Comparison of ENCODE assay signal across 1 cellular context in genomic region chr22:19152942-19153883, GRCh38.
TF ChIP-seq lines count a peak whose summit lies in the region.

No MANE protein-coding gene starts in this region.

TF ChIP-seq in K562, 482 proteins besides CTCF, POLR2A, EP300 and RAD21 (continued from another document and continues in another):
- no peak for TF ChIP-seq CHAMP1 (IDR thresholded peaks at IDR 0.05)
- TF ChIP-seq NFYB (IDR thresholded peaks at IDR 0.05; ENCODE audit: extremely low read depth, insufficient read length) = no peak
- TF ChIP-seq HES1 (IDR thresholded peaks at IDR 0.05; ENCODE audit: low read depth) = no peak
- no peak for TF ChIP-seq TRIM28 (IDR thresholded peaks at IDR 0.05)
- TF ChIP-seq MYBL2 (IDR thresholded peaks at IDR 0.05; ENCODE audit: low read depth) = no peak
- TF ChIP-seq MYBL2 (CRISPR knock-in tag; IDR thresholded peaks at IDR 0.05; ENCODE audit: borderline replicate concordance) = no peak
- TF ChIP-seq BRF2 (IDR thresholded peaks at IDR 0.05; ENCODE audit: borderline replicate concordance, insufficient read depth, insufficient read length) = no peak
- no peak for TF ChIP-seq ZKSCAN8 (CRISPR knock-in tag; IDR thresholded peaks at IDR 0.05)
- no peak for TF ChIP-seq TEAD2 (tag; IDR thresholded peaks at IDR 0.05)
- TF ChIP-seq HMG20B (CRISPR knock-in tag; IDR thresholded peaks at IDR 0.05) = no peak
- 0 out of 2 replicates have a peak, but pooled peaks have one; percentile 6 for TF ChIP-seq CBX1 (IDR thresholded peaks at IDR 0.05; ENCODE audit: low read depth)
- no peak for TF ChIP-seq SMAD1 (IDR thresholded peaks at IDR 0.05; ENCODE audit: low read depth, low read length, partially characterized antibody)
- TF ChIP-seq TCF15 (CRISPR knock-in tag; IDR thresholded peaks at IDR 0.05) = no peak
- TF ChIP-seq HNRNPLL (IDR thresholded peaks at IDR 0.05; ENCODE audit: low read depth, low read length, poor library complexity, severe bottlenecking) = no peak
- TF ChIP-seq TAF15 (IDR thresholded peaks at IDR 0.05; ENCODE audit: low read depth, low read length) = no peak
- no peak for TF ChIP-seq CEBPB (tag; IDR thresholded peaks at IDR 0.05)
- no peak for TF ChIP-seq YBX1 (IDR thresholded peaks at IDR 0.05)
- TF ChIP-seq GTF2A2 (tag; IDR thresholded peaks at IDR 0.05) = no peak
- no peak for TF ChIP-seq U2AF1 (optimal IDR thresholded peaks at IDR 0.05; ENCODE audit: low read depth, low read length)
- peak; percentile 26; the same call in 1 of the 2 replicates for TF ChIP-seq USF2 (CRISPR knock-in tag; IDR thresholded peaks at IDR 0.05)
- TF ChIP-seq EP400 (IDR thresholded peaks at IDR 0.05) = no peak
- no peak for TF ChIP-seq MAZ (CRISPR knock-in tag; conservative IDR thresholded peaks at IDR 0.05 in 1 of 2, IDR thresholded peaks at IDR 0.05 in 1 of 2)
- TF ChIP-seq RUNX1 (IDR thresholded peaks at IDR 0.05; ENCODE audit: low read depth) = no peak
- no peak for TF ChIP-seq PHF20 (IDR thresholded peaks at IDR 0.05; ENCODE audit: partially characterized antibody)
- no peak for TF ChIP-seq GMEB1 (CRISPR knock-in tag; IDR thresholded peaks at IDR 0.05)
- peak; percentile 30; the same call in 1 of the 2 replicates for TF ChIP-seq RAD51 (IDR thresholded peaks at IDR 0.05; ENCODE audit: borderline replicate concordance, low read depth)
- no peak for TF ChIP-seq ADNP (tag; IDR thresholded peaks at IDR 0.05)
- no peak for TF ChIP-seq ZBTB2 (IDR thresholded peaks at IDR 0.05)
- TF ChIP-seq POLR2G (IDR thresholded peaks at IDR 0.05; ENCODE audit: low read depth, low read length) = no peak
- TF ChIP-seq ZNF696 (CRISPR knock-in tag; conservative IDR thresholded peaks at IDR 0.05) = no peak
- TF ChIP-seq ZNF41 (CRISPR knock-in tag; conservative IDR thresholded peaks at IDR 0.05) = no peak
- no peak for TF ChIP-seq JUNB (CRISPR knock-in tag; conservative IDR thresholded peaks at IDR 0.05)
- no peak for TF ChIP-seq NCOA2 (IDR thresholded peaks at IDR 0.05; ENCODE audit: partially characterized antibody in 2 of 2)
- no peak for TF ChIP-seq HNRNPK (IDR thresholded peaks at IDR 0.05; ENCODE audit: low read depth, low read length, poor library complexity, severe bottlenecking)
- TF ChIP-seq RBM22 (IDR thresholded peaks at IDR 0.05; ENCODE audit: low read depth, low read length, poor library complexity, severe bottlenecking) = no peak
- peak; percentile 64; the same call in 1 of the 2 replicates for TF ChIP-seq NR2C2 (CRISPR knock-in tag; IDR thresholded peaks at IDR 0.05)
- TF ChIP-seq NR2C2 (tag; IDR thresholded peaks at IDR 0.05) = no peak
- TF ChIP-seq ELK3 (CRISPR knock-in tag; IDR thresholded peaks at IDR 0.05) = no peak
- no peak for TF ChIP-seq STAT5B (CRISPR knock-in tag; IDR thresholded peaks at IDR 0.05)
- peak; percentile 56; the same call in 1 of the 2 replicates for TF ChIP-seq ZFP91 (CRISPR knock-in tag; IDR thresholded peaks at IDR 0.05)
- TF ChIP-seq BDP1 (IDR thresholded peaks at IDR 0.05; ENCODE audit: insufficient read depth, insufficient read length) = no peak
- TF ChIP-seq HNRNPL (IDR thresholded peaks at IDR 0.05; ENCODE audit: low read depth, low read length) = no peak
- TF ChIP-seq ZNF165 (CRISPR knock-in tag; IDR thresholded peaks at IDR 0.05; ENCODE audit: borderline replicate concordance) = no peak
- no peak for TF ChIP-seq C11orf30 (IDR thresholded peaks at IDR 0.05; ENCODE audit: low read depth)
- no peak for TF ChIP-seq ZNF184 (CRISPR knock-in tag; IDR thresholded peaks at IDR 0.05)
- TF ChIP-seq MCM5 (IDR thresholded peaks at IDR 0.05; ENCODE audit: low read depth) = no peak
- no peak for TF ChIP-seq RBFOX2 (IDR thresholded peaks at IDR 0.05; ENCODE audit: low read depth, low read length)
- no peak for TF ChIP-seq MTA3 (IDR thresholded peaks at IDR 0.05; ENCODE audit: borderline replicate concordance)
- no peak for TF ChIP-seq BMI1 (IDR thresholded peaks at IDR 0.05; ENCODE audit: low read length)
- TF ChIP-seq HDAC3 (IDR thresholded peaks at IDR 0.05; ENCODE audit: borderline replicate concordance, partially characterized antibody) = no peak
- TF ChIP-seq TFE3 (CRISPR knock-in tag; IDR thresholded peaks at IDR 0.05) = peak; percentile 84
- no peak for TF ChIP-seq ELF4 (CRISPR knock-in tag; IDR thresholded peaks at IDR 0.05)
- no peak for TF ChIP-seq ZNF316 (IDR thresholded peaks at IDR 0.05)
- no peak for TF ChIP-seq ZNF146 (CRISPR knock-in tag; IDR thresholded peaks at IDR 0.05; ENCODE audit: unreplicated experiment)
- no peak for TF ChIP-seq NCOA6 (IDR thresholded peaks at IDR 0.05)
- no peak for TF ChIP-seq ZNF408 (CRISPR knock-in tag; IDR thresholded peaks at IDR 0.05; ENCODE audit: low read depth)
- 0 out of 2 replicates have a peak, but pooled peaks have one; percentile 38 for TF ChIP-seq HMGXB4 (CRISPR knock-in tag; IDR thresholded peaks at IDR 0.05)
- no peak for TF ChIP-seq ZBTB9 (CRISPR knock-in tag; IDR thresholded peaks at IDR 0.05)
- TF ChIP-seq RFX5 (IDR thresholded peaks at IDR 0.05; ENCODE audit: low read depth, low read length) = peak; percentile 74; the same call in 1 of the 2 replicates
- TF ChIP-seq CHD2 (IDR thresholded peaks at IDR 0.05; ENCODE audit: low read depth, low read length) = no peak
